In the genomic region with DNA sequence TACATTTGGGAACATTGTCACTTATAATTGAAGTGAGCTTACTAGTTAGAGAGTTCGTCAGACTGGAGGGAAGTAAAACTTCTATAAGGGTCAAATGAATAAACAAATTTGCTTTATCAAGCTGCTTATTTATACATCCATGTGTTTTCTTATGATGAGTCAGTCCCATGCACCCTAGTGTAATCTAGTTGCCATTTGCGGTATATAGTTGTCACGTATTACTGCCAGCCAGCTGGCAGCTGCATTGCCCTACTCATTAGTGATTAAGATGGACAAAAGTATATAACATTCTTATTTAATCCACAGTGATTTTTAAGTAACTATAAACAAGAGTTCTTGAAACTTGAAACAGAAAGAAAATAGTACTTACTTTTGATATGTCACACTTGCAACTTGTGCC, we compare ENCODE assay signal across 23 cellular contexts.
"Had no signal": no experiment of that assay in that cellular context is flagged by ENCODE, and none has a peak within 500 bp of the region (broad histone marks: within the 10 kb centered on the region; RNA-seq: fewer than 3 reads in every experiment).

No MANE protein-coding gene starts in this region.

- H3K4me1 ChIP-seq: SJSA1 had no signal

- FAIRE-seq: HTR-8/SVneo, RCC 7860 had no signal

- H3K9me3 ChIP-seq: SJSA1 had no signal

- H3K36me3 ChIP-seq: SJSA1 had no signal

- H3K4me3 ChIP-seq: SJSA1, SK-N-MC had no signal

- DNase-seq: Karpas-422, KBM-7, MV-4-11, NCI-H1048, NCI-H1105, NCI-H1417, NCI-H1436 treated with DMSO at 0.1 percent for 48 hours, NCI-H1694, NCI-H187 treated with DMSO at 0.1 percent for 48 hours, NCI-H2029 treated with DMSO at 0.1 percent for 48 hours, NCI-H2171 treated with DMSO at 0.1 percent for 48 hours, NCI-H345, NCI-H446 treated with DMSO at 0.1 percent for 48 hours, NCI-H510A treated with DMSO at 0.1 percent for 48 hours, NCI-H526, Right ventricle myocardium superior, RPMI8226, SIG-M5 had no signal

- H3K27ac ChIP-seq: HL-60, SJSA1, SK-N-MC had no signal
